Comparison of ENCODE assay signal across 28 cellular contexts in genomic region chr4:90580271-90580825, GRCh38.
DNase-seq lines count a peak whose midpoint lies in the region; ATAC-seq, FAIRE-seq and TF ChIP-seq lines count a peak whose summit lies in the region.
"Had no signal": no experiment of that assay in that cellular context is flagged by ENCODE, and none has a peak within 500 bp of the region (broad histone marks: within the 10 kb centered on the region; RNA-seq: fewer than 3 reads in every experiment).

No MANE protein-coding gene starts in this region.

- TF ChIP-seq CTCF in HEK293 (tag by site-specific recombination; IDR thresholded peaks at IDR 0.05) (no peak), endothelial cell of umbilical vein (IDR thresholded peaks at IDR 0.05; ENCODE audit: extremely low read depth in 1 of 2, insufficient read depth in 1 of 2, low read depth in 1 of 2, low read length in 2 of 2) (no peak), nephron progenitor cell (IDR thresholded peaks at IDR 0.05) (no peak)

- H3K4me3 Mint-ChIP-seq in nephron progenitor cell, result no peak overlapping the region
- H3K4me3 Mint-ChIP-seq in activated T-helper 17 cell treated with anti-CD3 and anti-CD28 coated beads, Interleukin-2, amount 50 U/mL, for 72 hours, result no peak overlapping the region
- H3K4me3 Mint-ChIP-seq: activated B cell treated with CpG ODN at 0.5 μM for 24 hours; activated T-cell treated with anti-CD3 and anti-CD28 coated beads, Interleukin-2, amount 50 U/mL, for 72 hours; HFFc6 had no signal

- DNase-seq in NCI-H510A treated with DMSO at 0.1 percent for 48 hours (lab: John Stamatoyannopoulos, UW), result peak; percentile 15
- no peak for DNase-seq in NCI-H510A (lab: John Stamatoyannopoulos, UW)
- DNase-seq in endothelial cell of umbilical vein (ENCODE audit: low read depth, low spot score), result peak; percentile 59
- no peak for DNase-seq in nephron progenitor cell
- no peak for DNase-seq in NCI-H187 treated with DMSO at 0.1 percent for 48 hours (lab: John Stamatoyannopoulos, UW)
- DNase-seq: activated B cell treated with CpG ODN at 0.5 μM for 24 hours; activated naive CD4-positive, alpha-beta T cell treated with Interleukin-2 at 50 U/mL for 16 hours; activated T-cell treated with anti-CD3 and anti-CD28 coated beads, Interleukin-2, amount 50 U/mL, for 72 hours; adrenal gland; DND-41; dorsolateral prefrontal cortex; HFFc6; hypothalamus; mucosa of descending colon; NCI-H2029; pancreas; stimulated activated CD4-positive, alpha-beta T cell treated with anti-CD3 and anti-CD28 coated beads, Interleukin-1b, Interleukin-23, amount 100 ng/mL, for 48 hours; stimulated activated CD8-positive, alpha-beta memory T cell treated with anti-CD3 and anti-CD28 coated beads, Interleukin-4, amount 100 ng/mL, for 48 hours; stomach; trophoblast cell had no signal

- BruUV-seq in endothelial cell of umbilical vein (replicated peaks; lab: Mats Ljungman, UMichigan), result no TSS peak

- H3K36me3 ChIP-seq in HEK293 (ENCODE audit: control insufficient read depth in 2 of 2, insufficient read depth in 1 of 2, low read length in 2 of 2) (no peaks in the 10 kb centered on the region), endothelial cell of umbilical vein (ENCODE audit: control insufficient read depth in 2 of 2, extremely low read depth in 1 of 2, insufficient read depth in 2 of 2, low read length in 2 of 2) (no peaks in the 10 kb centered on the region)
- H3K36me3 ChIP-seq: adrenal gland, gastroesophageal sphincter, pancreas, stomach had no signal

- H3K9ac ChIP-seq in endothelial cell of umbilical vein (replicated peaks; ENCODE audit: extremely low read depth, insufficient read depth, low read length), result no peak overlapping the region

- H3K4me1 ChIP-seq in HEK293 (ENCODE audit: control insufficient read depth, insufficient read depth, low read length), result no peaks in the 10 kb centered on the region
- no peaks in the 10 kb centered on the region for H3K4me1 ChIP-seq in endothelial cell of umbilical vein (ENCODE audit: control insufficient read depth, extremely low read depth, insufficient read depth, low read length)
- H3K4me1 ChIP-seq: adrenal gland, body of pancreas, gastroesophageal sphincter, pancreas, stomach had no signal

- ATAC-seq in activated T-helper 17 cell treated with anti-CD3 and anti-CD28 coated beads, Interleukin-2, amount 50 U/mL, for 72 hours (replicated peaks), result no peak
- no peak for ATAC-seq in GM21528 (IDR thresholded peaks at IDR 0.05; ENCODE audit: low FRiP score, unreplicated experiment)
- ATAC-seq: activated T-cell treated with anti-CD3 and anti-CD28 coated beads, Interleukin-2, amount 50 U/mL, for 72 hours; body of pancreas; gastroesophageal sphincter; mucosa of descending colon; pancreas had no signal

- no peak overlapping the region for H3K4me2 ChIP-seq in endothelial cell of umbilical vein (ENCODE audit: insufficient read depth, low read length)
- H3K4me2 ChIP-seq: smooth muscle cell had no signal

- H3K9me3 ChIP-seq in HEK293 (ENCODE audit: control insufficient read depth, insufficient read depth, low read depth, low read length), result no peaks in the 10 kb centered on the region
- H3K9me3 ChIP-seq in endothelial cell of umbilical vein (replicated peaks; ENCODE audit: control insufficient read depth, insufficient read depth, low read length), result no peaks in the 10 kb centered on the region
- H3K9me3 ChIP-seq: adrenal gland, body of pancreas, gastroesophageal sphincter, mucosa of descending colon, pancreas, stomach had no signal

- no peak for FAIRE-seq in endothelial cell of umbilical vein (lab: Jason Lieb, UNC)
- FAIRE-seq: keratinocyte had no signal

- H3K4me1 Mint-ChIP-seq in nephron progenitor cell, result no peaks in the 10 kb centered on the region
- H3K4me1 Mint-ChIP-seq in activated T-helper 17 cell treated with anti-CD3 and anti-CD28 coated beads, Interleukin-2, amount 50 U/mL, for 72 hours, result no peaks in the 10 kb centered on the region
- H3K4me1 Mint-ChIP-seq: activated B cell treated with CpG ODN at 0.5 μM for 24 hours had no signal

- no peak overlapping the region for H3K4me3 ChIP-seq in HEK293 (ENCODE audit: low read depth, low read length)
- no peak overlapping the region for H3K4me3 ChIP-seq in endothelial cell of umbilical vein (replicated peaks in 1 of 3; ENCODE audit: insufficient read depth in 1 of 3, low read depth in 1 of 3, low read length in 3 of 3)
- H3K4me3 ChIP-seq: adrenal gland, body of pancreas, dorsolateral prefrontal cortex, gastroesophageal sphincter, mucosa of descending colon, pancreas, smooth muscle cell, stomach had no signal

- H4K20me1 ChIP-seq in endothelial cell of umbilical vein (replicated peaks; ENCODE audit: control insufficient read depth, extremely low read depth, insufficient read depth, low read length), result no peaks in the 10 kb centered on the region

- intact Hi-C loops in endothelial cell of umbilical vein (cut with micrococcal nuclease), result no loop called here

- H3K9me3 Mint-ChIP-seq in nephron progenitor cell, result peaks cover 3% of the 10 kb centered on the region
- H3K9me3 Mint-ChIP-seq in activated T-helper 17 cell treated with anti-CD3 and anti-CD28 coated beads, Interleukin-2, amount 50 U/mL, for 72 hours, result no peaks in the 10 kb centered on the region

- CTCF ChIA-PET in HEK293 (lab: Yijun Ruan, JAX), result no interaction called here
- CTCF ChIA-PET in endothelial cell of umbilical vein (lab: Charles Lee), result interaction anchor here (1.9 kb wide), 1 partner anchor 19 kb away, joined by 4 read pairs; no protein-coding TSS in a partner anchor

- H3K27ac ChIP-seq in HEK293 (ENCODE audit: extremely low read depth, low read depth, low read length) (no peak overlapping the region), endothelial cell of umbilical vein (ENCODE audit: insufficient read depth, low read depth, low read length) (no peak overlapping the region)
- H3K27ac ChIP-seq: adrenal gland, body of pancreas, dorsolateral prefrontal cortex, gastroesophageal sphincter, HL-60, pancreas, stomach had no signal

- H3K27me3 ChIP-seq in endothelial cell of umbilical vein (ENCODE audit: control insufficient read depth in 2 of 2, insufficient read depth in 2 of 2, low read length in 2 of 2), result no peaks in the 10 kb centered on the region
- H3K27me3 ChIP-seq: adrenal gland, body of pancreas, dorsolateral prefrontal cortex, gastroesophageal sphincter, pancreas, stomach had no signal

- no peaks in the 10 kb centered on the region for H3K27me3 Mint-ChIP-seq in nephron progenitor cell (ENCODE audit: low read depth, poor library complexity)
- no peaks in the 10 kb centered on the region for H3K27me3 Mint-ChIP-seq in activated T-helper 17 cell treated with anti-CD3 and anti-CD28 coated beads, Interleukin-2, amount 50 U/mL, for 72 hours
- H3K27me3 Mint-ChIP-seq: activated B cell treated with CpG ODN at 0.5 μM for 24 hours had no signal

- no peaks in the 10 kb centered on the region for H3K79me2 ChIP-seq in endothelial cell of umbilical vein (ENCODE audit: control insufficient read depth, insufficient read depth, low read length)

- peak overlapping the region; percentile 35 for H3K27ac Mint-ChIP-seq in nephron progenitor cell
- no peak overlapping the region for H3K27ac Mint-ChIP-seq in activated T-helper 17 cell treated with anti-CD3 and anti-CD28 coated beads, Interleukin-2, amount 50 U/mL, for 72 hours
- H3K27ac Mint-ChIP-seq: activated B cell treated with CpG ODN at 0.5 μM for 24 hours; activated T-cell treated with anti-CD3 and anti-CD28 coated beads, Interleukin-2, amount 50 U/mL, for 72 hours; HFFc6 had no signal

- H3K9me1 ChIP-seq in endothelial cell of umbilical vein (replicated peaks; ENCODE audit: control insufficient read depth, extremely low read depth, insufficient read depth, low read length), result no peaks in the 10 kb centered on the region

- dilution Hi-C loops in endothelial cell of umbilical vein (cut with MboI; ENCODE audit: extremely low pct_ligation_motif_present, low sequenced_read_pairs), result no loop called here

- no peaks in the 10 kb centered on the region for H3K36me3 Mint-ChIP-seq in nephron progenitor cell (ENCODE audit: low read depth)
- H3K36me3 Mint-ChIP-seq in activated T-helper 17 cell treated with anti-CD3 and anti-CD28 coated beads, Interleukin-2, amount 50 U/mL, for 72 hours (ENCODE audit: low read depth), result no peaks in the 10 kb centered on the region

- POLR2A ChIA-PET in HEK293 (lab: Yijun Ruan, JAX), result no interaction called here
- POLR2A ChIA-PET in endothelial cell of umbilical vein (lab: Charles Lee), result no interaction called here

- H2AFZ ChIP-seq in endothelial cell of umbilical vein (ENCODE audit: low read depth, low read length), result no peak overlapping the region

- no peak for TF ChIP-seq POLR2A in endothelial cell of umbilical vein (IDR thresholded peaks at IDR 0.05; ENCODE audit: low read depth, low read length)

TF ChIP-seq in HEK293, 187 proteins besides CTCF, POLR2A, EP300 and RAD21:
- TF ChIP-seq TCF7L2 (IDR thresholded peaks at IDR 0.05; ENCODE audit: borderline replicate concordance, low read depth, low read length) (peak; percentile 51; the same call in 1 of the 2 replicates), ZNF169 (tag by site-specific recombination; IDR thresholded peaks at IDR 0.05) (no peak)
TF ChIP-seq in HEK293: peak in this region for 1.

TF ChIP-seq in endothelial cell of umbilical vein, 7 proteins besides CTCF, POLR2A, EP300 and RAD21:
- TF ChIP-seq GATA2 (IDR thresholded peaks at IDR 0.05; ENCODE audit: insufficient read depth, insufficient read length, low read depth, low read length) (no peak), EZH2 (IDR thresholded peaks at IDR 0.05; ENCODE audit: borderline replicate concordance, low read depth, low read length, severe bottlenecking) (no peak), FOS (IDR thresholded peaks at IDR 0.05; ENCODE audit: borderline replicate concordance, insufficient read depth, low read length) (no peak), MYC (IDR thresholded peaks at IDR 0.05; ENCODE audit: low read depth, low read length) (no peak), POLR2AphosphoS5 (IDR thresholded peaks at IDR 0.05; ENCODE audit: insufficient read depth, low read depth, low read length) (no peak)

Comparison
In these comparisons a context has a peak if more than half of its experiments do, and no peak if none do; other contexts are left out.
1. DNase-seq: peak in NCI-H510A treated with DMSO at 0.1 percent for 48 hours (single experiment) and endothelial cell of umbilical vein (single experiment); none in NCI-H510A (single experiment), nephron progenitor cell (single experiment) and NCI-H187 treated with DMSO at 0.1 percent for 48 hours (single experiment).